In genomic region chr5:73764996-73765395, GRCh38 we compare ENCODE assay signal across 12 cellular contexts.
"Had no signal": no experiment of that assay in that cellular context is flagged by ENCODE, and none has a peak within 500 bp of the region (broad histone marks: within the 10 kb centered on the region; RNA-seq: fewer than 3 reads in every experiment).

No MANE protein-coding gene starts in this region.

- H3K36me3 ChIP-seq: pancreas, uterus had no signal

- H3K9me3 ChIP-seq: body of pancreas, pancreas, uterus had no signal

- H3K4me1 ChIP-seq: uterus had no signal

- ATAC-seq: activated T-helper 17 cell treated with anti-CD3 and anti-CD28 coated beads, Interleukin-2, amount 50 U/mL, for 72 hours; body of pancreas; left lobe of liver; pancreas had no signal

- FAIRE-seq: pancreas had no signal

- H3K27me3 ChIP-seq: body of pancreas, pancreas, uterus had no signal

- H3K4me3 ChIP-seq: body of pancreas, pancreas, uterus had no signal

- H3K27ac ChIP-seq: body of pancreas, pancreas, uterus had no signal

- DNase-seq: activated B cell treated with CpG ODN at 0.5 μM for 24 hours; activated CD4-positive, alpha-beta T cell treated with anti-CD3 and anti-CD28 coated beads, Interleukin-2, amount 10 ng/mL, durations not matched to agents 24 days and 14 days; activated CD8-positive, alpha-beta memory T cell treated with anti-CD3 and anti-CD28 coated beads for 24 hours; activated naive CD4-positive, alpha-beta T cell treated with anti-CD3 and anti-CD28 coated beads for 36 hours; body of pancreas; glutamatergic neuron; immature natural killer cell; mesendoderm; pancreas; uterus had no signal
